Comparison of ENCODE assay signal across 24 cellular contexts in genomic region chr15:91279481-91279880, GRCh38.
"Had no signal": no experiment of that assay in that cellular context is flagged by ENCODE, and none has a peak within 500 bp of the region (broad histone marks: within the 10 kb centered on the region; RNA-seq: fewer than 3 reads in every experiment).

No MANE protein-coding gene starts in this region.

- ATAC-seq: foreskin keratinocyte, gastroesophageal sphincter, heart left ventricle, left cardiac atrium, left ventricle myocardium superior had no signal

- H3K36me3 Mint-ChIP-seq: immature natural killer cell, memory B cell had no signal

- H2AFZ ChIP-seq: hepatocyte had no signal

- H3K27ac ChIP-seq: coronary artery, esophagus muscularis mucosa, foreskin keratinocyte, gastroesophageal sphincter, heart left ventricle, hepatocyte, left lung had no signal

- H3K36me3 ChIP-seq: esophagus muscularis mucosa, gastroesophageal sphincter, heart left ventricle, left lung had no signal

- H3K4me3 ChIP-seq: coronary artery, dorsolateral prefrontal cortex, esophagus muscularis mucosa, gastroesophageal sphincter, heart left ventricle, hepatocyte, left lung, lung had no signal

- H3K4me2 ChIP-seq: hepatocyte had no signal

- DNase-seq: dermis blood vessel endothelial cell; dorsolateral prefrontal cortex; effector CD4-positive, alpha-beta T cell; effector memory CD4-positive, alpha-beta T cell; foreskin keratinocyte; heart left ventricle; hypothalamus; immature natural killer cell; left cardiac atrium; left lung; left ventricle myocardium superior; mammary epithelial cell; mesendoderm; midbrain had no signal

- H3K4me3 Mint-ChIP-seq: immature natural killer cell, memory B cell had no signal

- H3K27me3 ChIP-seq: dorsolateral prefrontal cortex, esophagus muscularis mucosa, heart left ventricle, hepatocyte, left lung had no signal

- H3K79me2 ChIP-seq: hepatocyte had no signal

- H3K4me1 Mint-ChIP-seq: immature natural killer cell, memory B cell had no signal

- H3K4me1 ChIP-seq: esophagus muscularis mucosa, foreskin keratinocyte, gastroesophageal sphincter, heart left ventricle, left lung had no signal

- H3K9me3 ChIP-seq: left lung had no signal

- H3K9me3 Mint-ChIP-seq: immature natural killer cell had no signal

- FAIRE-seq: colon, endothelial cell of umbilical vein, frontal cortex, keratinocyte had no signal

- H3K27ac Mint-ChIP-seq: immature natural killer cell, memory B cell had no signal
